8 cellular contexts compared by ENCODE assay signal in the genomic region with DNA sequence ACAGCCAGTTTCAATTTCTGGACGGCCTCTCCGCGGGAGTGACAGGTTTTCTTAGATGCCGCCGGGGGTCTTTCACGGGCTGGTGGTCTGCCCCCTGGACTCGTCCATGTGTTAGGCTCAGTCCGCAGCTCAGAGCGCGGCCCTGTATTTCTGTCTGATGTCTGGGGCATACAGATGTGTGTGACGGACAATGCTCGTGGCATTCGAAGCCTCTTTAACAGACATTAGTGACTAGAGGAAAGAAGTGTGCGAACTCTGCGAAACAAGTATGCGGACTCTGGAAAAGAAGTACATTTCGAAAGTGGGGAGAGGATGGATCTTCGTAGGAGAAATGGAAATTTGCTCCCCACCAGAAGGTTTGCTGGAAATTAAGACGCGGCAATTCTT. TPM values are rescaled to one million over a fixed set of nuclear protein-coding genes. Genes with fewer than 3 reads are reported as not detected.
DNase-seq lines count a peak whose midpoint lies in the region; ATAC-seq, FAIRE-seq and TF ChIP-seq lines count a peak whose summit lies in the region.

No MANE protein-coding gene starts in this region.

- POLR2A ChIA-PET in CD4-positive, alpha-beta memory T cell (lab: Charles Lee; ENCODE audit: partially characterized antibody): interaction anchor here (0.9 to 2.6 kb wide), 7 partner anchors 11 to 880 kb away, joined by 3 to 21 read pairs (median 7); a partner anchor contains a TSS
- POLR2A ChIA-PET in MCF 10A (lab: Yijun Ruan, JAX): interaction anchor here (0.7 to 1.6 kb wide), 10 partner anchors 10 to 231 kb away, joined by 3 to 6 read pairs (median 4); no protein-coding TSS in a partner anchor

- BruUV-seq in MCF 10A (replicated peaks; lab: Mats Ljungman, UMichigan): no TSS peak

- H3K9me3 Mint-ChIP-seq in CD4-positive, alpha-beta memory T cell: no peaks in the 10 kb centered on the region
- no peaks in the 10 kb centered on the region for H3K9me3 Mint-ChIP-seq in MCF 10A (ENCODE audit: unreplicated experiment)

- peak overlapping the region; percentile 91 for H2AFZ ChIP-seq in Karpas-422 (ENCODE audit: low read length)

- CTCF ChIA-PET in CD4-positive, alpha-beta memory T cell (lab: Charles Lee; ENCODE audit: partially characterized antibody): interaction anchor here (0.8 to 4.2 kb wide), 5 partner anchors 9 to 199 kb away, joined by 3 to 27 read pairs (median 6); a partner anchor contains a TSS
- CTCF ChIA-PET in MCF 10A (lab: Yijun Ruan, JAX): interaction anchor here (0.5 to 3.3 kb wide), 3 partner anchors 9 to 54 kb away, joined by 3 to 29 read pairs (median 4); no protein-coding TSS in a partner anchor

- DNase-seq in CD4-positive, alpha-beta memory T cell: peak in 3 of 5 donors; percentile 1 to 41 (median 4)
- DNase-seq in Karpas-422 (no peak), MCF 10A (ENCODE audit: unreplicated experiment) (no peak), left colon (peak; percentile 37 to 41), HTR-8/SVneo (ENCODE audit: insufficient read length, low spot score) (no peak), GM19239 (ENCODE audit: insufficient read length, low spot score) (no peak)

- peaks cover 0 to 10% of the 10 kb centered on the region in 2 donors for H3K36me3 Mint-ChIP-seq in CD4-positive, alpha-beta memory T cell
- no peaks in the 10 kb centered on the region for H3K36me3 Mint-ChIP-seq in MCF 10A (ENCODE audit: insufficient read depth, unreplicated experiment)

- H3K27ac ChIP-seq in CD4-positive, alpha-beta memory T cell (ENCODE audit: low read depth, low read length): peak overlapping the region; percentile 61
- H3K27ac ChIP-seq in Karpas-422 (ENCODE audit: low read length) (no peak overlapping the region), temporal lobe (ENCODE audit: low read depth, low read length) (peak overlapping the region; percentile 59)

- H3K4me2 ChIP-seq in Karpas-422 (ENCODE audit: low read depth, low read length, poor library complexity, severe bottlenecking): peak overlapping the region; percentile 78

- no peaks in the 10 kb centered on the region for H3K9me2 ChIP-seq in Karpas-422 (replicated peaks; ENCODE audit: insufficient read depth, low read length)

- H4K20me1 ChIP-seq in Karpas-422 (ENCODE audit: insufficient read depth, low read depth, low read length): peaks cover 14% of the 10 kb centered on the region

- no peaks in the 10 kb centered on the region for H3K36me3 ChIP-seq in CD4-positive, alpha-beta memory T cell (ENCODE audit: insufficient read depth, low read length)
- H3K36me3 ChIP-seq in Karpas-422 (ENCODE audit: insufficient read depth, low read length): peaks cover 17% of the 10 kb centered on the region; the same call in 1 of the 2 replicates

- H3K79me2 ChIP-seq in Karpas-422 (ENCODE audit: low read length): peaks cover 35% of the 10 kb centered on the region

- intact Hi-C loops in CD4-positive, alpha-beta memory T cell (cut with micrococcal nuclease): loop anchor here (1.0 to 5.0 kb wide), 4 partner anchors 55 to 1535 kb away; a partner anchor contains a TSS
- intact Hi-C loops in MCF 10A (cut with micrococcal nuclease): no loop called here
- intact Hi-C loops in left colon (cut with DNase I, micrococcal nuclease): loop anchor here in 1 of 2 donors (10.0 kb wide), 2 partner anchors 63 to 183 kb away; a partner anchor contains a TSS

- H3K4me1 ChIP-seq in CD4-positive, alpha-beta memory T cell (ENCODE audit: insufficient read depth, low read length): peaks cover 12% of the 10 kb centered on the region
- H3K4me1 ChIP-seq in Karpas-422 (ENCODE audit: low read length): peaks cover 36% of the 10 kb centered on the region

- H3K27me3 ChIP-seq in CD4-positive, alpha-beta memory T cell (ENCODE audit: insufficient read depth, low read length): no peaks in the 10 kb centered on the region
- H3K27me3 ChIP-seq in Karpas-422 (ENCODE audit: low read length): no peaks in the 10 kb centered on the region

- no peaks in the 10 kb centered on the region for H3K9me3 ChIP-seq in CD4-positive, alpha-beta memory T cell (ENCODE audit: control insufficient read depth in 1 of 2, low read length in 2 of 2)
- no peaks in the 10 kb centered on the region for H3K9me3 ChIP-seq in Karpas-422 (ENCODE audit: low read length)

- ATAC-seq in left colon: no peak
- ATAC-seq in GM18858 (IDR thresholded peaks at IDR 0.05; ENCODE audit: unreplicated experiment): no peak

- TF ChIP-seq CTCF in MCF 10A (IDR thresholded peaks at IDR 0.05; ENCODE audit: unreplicated experiment): no peak

- FAIRE-seq in HTR-8/SVneo (lab: Jason Lieb, UNC): no peak
- FAIRE-seq in GM19239 (lab: Jason Lieb, UNC): no peak

- peak overlapping the region; percentile 65 for H3K9ac ChIP-seq in Karpas-422 (ENCODE audit: low read length)

- peak overlapping the region; percentile 38 to 97 (median 95) for H3K27ac Mint-ChIP-seq in CD4-positive, alpha-beta memory T cell
- H3K27ac Mint-ChIP-seq in MCF 10A (ENCODE audit: low read depth, unreplicated experiment): peak overlapping the region; percentile 88

- H3K4me1 Mint-ChIP-seq in CD4-positive, alpha-beta memory T cell: peaks cover 11 to 22% (median 18%) of the 10 kb centered on the region in 4 donors
- peaks cover 21% of the 10 kb centered on the region for H3K4me1 Mint-ChIP-seq in MCF 10A (ENCODE audit: insufficient read depth, unreplicated experiment)

- no peaks in the 10 kb centered on the region for H3K27me3 Mint-ChIP-seq in CD4-positive, alpha-beta memory T cell
- H3K27me3 Mint-ChIP-seq in MCF 10A (ENCODE audit: insufficient read depth, unreplicated experiment): no peaks in the 10 kb centered on the region

- H3K4me3 Mint-ChIP-seq in CD4-positive, alpha-beta memory T cell: peak overlapping the region; percentile 93 to 99 (median 97)
- peak overlapping the region; percentile 95 for H3K4me3 Mint-ChIP-seq in MCF 10A (ENCODE audit: unreplicated experiment)

- H3K4me3 ChIP-seq in CD4-positive, alpha-beta memory T cell (ENCODE audit: low read length in 2 of 2): peak overlapping the region; percentile 62 to 93
- peak overlapping the region; percentile 66 for H3K4me3 ChIP-seq in Karpas-422 (ENCODE audit: low read length)

RNA-seq across cellular contexts. Expression of a gene that starts 0.8 kb away (rescaled TPM):
- total RNA-seq in CD4-positive, alpha-beta memory T cell: 10 to 100 TPM; 54.0 to 58.9 TPM
- 10 to 100 TPM; 13.5 to 22.3 TPM for polyA plus RNA-seq in CD4-positive, alpha-beta memory T cell
- total RNA-seq in Karpas-422 (2014; rRNA removed; shearing (Covaris generic); ENCODE audit: low replicate concordance): 23.8 and 78.6 TPM in 2 replicates
- 66.4 and 88.0 TPM in 2 replicates for total RNA-seq in MCF 10A (2022)
- total RNA-seq in left colon: 10 to 100 TPM; 29.7 to 37.5 TPM
- 75.2 TPM for total RNA-seq in temporal lobe

Comparison
In these comparisons a context has a peak if more than half of its experiments do, and no peak if none do; other contexts are left out.
1. DNase-seq: peak in CD4-positive, alpha-beta memory T cell (3 of 5) and left colon (2 of 2); none in Karpas-422 (single experiment), MCF 10A (single experiment), HTR-8/SVneo (single experiment) and GM19239 (single experiment).